Comparison of ENCODE assay signal across 26 cellular contexts in genomic region chr1:223853275-223853674, GRCh38.
"Had no signal": no experiment of that assay in that cellular context is flagged by ENCODE, and none has a peak within 500 bp of the region (broad histone marks: within the 10 kb centered on the region; RNA-seq: fewer than 3 reads in every experiment).

No MANE protein-coding gene starts in this region.

- H3K9me3 ChIP-seq: ascending aorta, breast epithelium, esophagus squamous epithelium, gastrocnemius medialis, heart right ventricle had no signal

- H3K4me1 ChIP-seq: ascending aorta, breast epithelium, gastrocnemius medialis, heart right ventricle had no signal

- H3K4me3 ChIP-seq: ascending aorta, breast epithelium, coronary artery, dorsolateral prefrontal cortex, esophagus squamous epithelium, gastrocnemius medialis, heart right ventricle, hepatocyte had no signal

- DNase-seq: activated CD4-positive, alpha-beta memory T cell treated with anti-CD3 and anti-CD28 coated beads, Interleukin-2, amount 10 ng/mL, durations not matched to agents 7 days and 5 days; activated CD4-positive, alpha-beta T cell treated with anti-CD3 and anti-CD28 coated beads for 36 hours; activated CD4-positive, alpha-beta T cell treated with anti-CD3 and anti-CD28 coated beads, Interleukin-2, amount 10 ng/mL, durations not matched to agents 24 days and 14 days; activated CD4-positive, CD25-positive, alpha-beta regulatory T cell; activated CD4-positive, CD25-positive, alpha-beta regulatory T cell treated with anti-CD3 and anti-CD28 coated beads, Interleukin-2, amount 50 U/mL, for 72 hours; activated CD8-positive, alpha-beta memory T cell treated with anti-CD3 and anti-CD28 coated beads, Interleukin-2, amount 50 U/mL, for 48 hours; activated gamma-delta T cell; activated naive CD4-positive, alpha-beta T cell; activated naive CD4-positive, alpha-beta T cell treated with anti-CD3 and anti-CD28 coated beads, Interleukin-2, amount 10 ng/mL, durations not matched to agents 7 days and 5 days; activated naive CD8-positive, alpha-beta T cell treated with anti-CD3 and anti-CD28 coated beads, Interleukin-2, amount 10 ng/mL, durations not matched to agents 7 days and 5 days; activated T-cell treated with anti-CD3 and anti-CD28 coated beads for 4 hours; activated T-cell treated with anti-CD3 and anti-CD28 coated beads, Interleukin-2, amount 50 U/mL, for 24 hours; activated T-cell treated with anti-CD3 and anti-CD28 coated beads, Interleukin-2, amount 50 U/mL, for 72 hours; dorsolateral prefrontal cortex; effector memory CD4-positive, alpha-beta T cell; esophagus squamous epithelium; foreskin fibroblast; gastrocnemius medialis; heart right ventricle; T-helper 2 cell had no signal

- H3K27me3 ChIP-seq: ascending aorta, breast epithelium, dorsolateral prefrontal cortex, hepatocyte had no signal

- H2AFZ ChIP-seq: hepatocyte had no signal

- H3K4me2 ChIP-seq: hepatocyte had no signal

- H3K27ac ChIP-seq: ascending aorta, breast epithelium, coronary artery, dorsolateral prefrontal cortex, epithelial cell of prostate, esophagus squamous epithelium, gastrocnemius medialis, heart right ventricle, hepatocyte had no signal

- ATAC-seq: activated naive CD4-positive, alpha-beta T cell treated with anti-CD3 and anti-CD28 coated beads, Interleukin-2, amount 50 U/mL, for 72 hours; activated T-cell treated with anti-CD3 and anti-CD28 coated beads, Interleukin-2, amount 50 U/mL, for 72 hours; gastrocnemius medialis; heart right ventricle had no signal

- H3K36me3 ChIP-seq: ascending aorta, breast epithelium, esophagus squamous epithelium, gastrocnemius medialis, heart right ventricle had no signal
